In genomic region chr19:51140441-51140840, GRCh38 we compare ENCODE assay signal across 1 cellular context.
TF ChIP-seq lines count a peak whose summit lies in the region.

No MANE protein-coding gene starts in this region.

TF ChIP-seq in WTC11, 78 proteins besides CTCF, POLR2A, EP300 and RAD21 (continued from another document):
- TF ChIP-seq, protein P1, sequence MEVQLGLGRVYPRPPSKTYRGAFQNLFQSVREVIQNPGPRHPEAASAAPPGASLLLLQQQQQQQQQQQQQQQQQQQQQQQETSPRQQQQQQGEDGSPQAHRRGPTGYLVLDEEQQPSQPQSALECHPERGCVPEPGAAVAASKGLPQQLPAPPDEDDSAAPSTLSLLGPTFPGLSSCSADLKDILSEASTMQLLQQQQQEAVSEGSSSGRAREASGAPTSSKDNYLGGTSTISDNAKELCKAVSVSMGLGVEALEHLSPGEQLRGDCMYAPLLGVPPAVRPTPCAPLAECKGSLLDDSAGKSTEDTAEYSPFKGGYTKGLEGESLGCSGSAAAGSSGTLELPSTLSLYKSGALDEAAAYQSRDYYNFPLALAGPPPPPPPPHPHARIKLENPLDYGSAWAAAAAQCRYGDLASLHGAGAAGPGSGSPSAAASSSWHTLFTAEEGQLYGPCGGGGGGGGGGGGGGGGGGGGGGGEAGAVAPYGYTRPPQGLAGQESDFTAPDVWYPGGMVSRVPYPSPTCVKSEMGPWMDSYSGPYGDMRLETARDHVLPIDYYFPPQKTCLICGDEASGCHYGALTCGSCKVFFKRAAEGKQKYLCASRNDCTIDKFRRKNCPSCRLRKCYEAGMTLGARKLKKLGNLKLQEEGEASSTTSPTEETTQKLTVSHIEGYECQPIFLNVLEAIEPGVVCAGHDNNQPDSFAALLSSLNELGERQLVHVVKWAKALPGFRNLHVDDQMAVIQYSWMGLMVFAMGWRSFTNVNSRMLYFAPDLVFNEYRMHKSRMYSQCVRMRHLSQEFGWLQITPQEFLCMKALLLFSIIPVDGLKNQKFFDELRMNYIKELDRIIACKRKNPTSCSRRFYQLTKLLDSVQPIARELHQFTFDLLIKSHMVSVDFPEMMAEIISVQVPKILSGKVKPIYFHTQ (CRISPR knock-in tag; IDR thresholded peaks at IDR 0.05): no peak
- no peak for TF ChIP-seq ZNF671 (CRISPR knock-in tag; IDR thresholded peaks at IDR 0.05)
- TF ChIP-seq NR2C2 (CRISPR knock-in tag; IDR thresholded peaks at IDR 0.05): no peak
- TF ChIP-seq, protein P2, sequence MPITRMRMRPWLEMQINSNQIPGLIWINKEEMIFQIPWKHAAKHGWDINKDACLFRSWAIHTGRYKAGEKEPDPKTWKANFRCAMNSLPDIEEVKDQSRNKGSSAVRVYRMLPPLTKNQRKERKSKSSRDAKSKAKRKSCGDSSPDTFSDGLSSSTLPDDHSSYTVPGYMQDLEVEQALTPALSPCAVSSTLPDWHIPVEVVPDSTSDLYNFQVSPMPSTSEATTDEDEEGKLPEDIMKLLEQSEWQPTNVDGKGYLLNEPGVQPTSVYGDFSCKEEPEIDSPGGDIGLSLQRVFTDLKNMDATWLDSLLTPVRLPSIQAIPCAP (CRISPR knock-in tag; IDR thresholded peaks at IDR 0.05): no peak
- TF ChIP-seq SP1 (CRISPR knock-in tag; conservative IDR thresholded peaks at IDR 0.05): no peak
- TF ChIP-seq, protein P3, sequence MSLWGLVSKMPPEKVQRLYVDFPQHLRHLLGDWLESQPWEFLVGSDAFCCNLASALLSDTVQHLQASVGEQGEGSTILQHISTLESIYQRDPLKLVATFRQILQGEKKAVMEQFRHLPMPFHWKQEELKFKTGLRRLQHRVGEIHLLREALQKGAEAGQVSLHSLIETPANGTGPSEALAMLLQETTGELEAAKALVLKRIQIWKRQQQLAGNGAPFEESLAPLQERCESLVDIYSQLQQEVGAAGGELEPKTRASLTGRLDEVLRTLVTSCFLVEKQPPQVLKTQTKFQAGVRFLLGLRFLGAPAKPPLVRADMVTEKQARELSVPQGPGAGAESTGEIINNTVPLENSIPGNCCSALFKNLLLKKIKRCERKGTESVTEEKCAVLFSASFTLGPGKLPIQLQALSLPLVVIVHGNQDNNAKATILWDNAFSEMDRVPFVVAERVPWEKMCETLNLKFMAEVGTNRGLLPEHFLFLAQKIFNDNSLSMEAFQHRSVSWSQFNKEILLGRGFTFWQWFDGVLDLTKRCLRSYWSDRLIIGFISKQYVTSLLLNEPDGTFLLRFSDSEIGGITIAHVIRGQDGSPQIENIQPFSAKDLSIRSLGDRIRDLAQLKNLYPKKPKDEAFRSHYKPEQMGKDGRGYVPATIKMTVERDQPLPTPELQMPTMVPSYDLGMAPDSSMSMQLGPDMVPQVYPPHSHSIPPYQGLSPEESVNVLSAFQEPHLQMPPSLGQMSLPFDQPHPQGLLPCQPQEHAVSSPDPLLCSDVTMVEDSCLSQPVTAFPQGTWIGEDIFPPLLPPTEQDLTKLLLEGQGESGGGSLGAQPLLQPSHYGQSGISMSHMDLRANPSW (CRISPR knock-in tag; conservative IDR thresholded peaks at IDR 0.05; ENCODE audit: low read depth): no peak
- TF ChIP-seq FOXP1 (CRISPR knock-in tag; IDR thresholded peaks at IDR 0.05; ENCODE audit: borderline replicate concordance): no peak
- no peak for TF ChIP-seq NFE2L1 (CRISPR knock-in tag; IDR thresholded peaks at IDR 0.05)
- TF ChIP-seq TCF7 (CRISPR knock-in tag; IDR thresholded peaks at IDR 0.05; ENCODE audit: low read depth): no peak
- TF ChIP-seq, protein P4, sequence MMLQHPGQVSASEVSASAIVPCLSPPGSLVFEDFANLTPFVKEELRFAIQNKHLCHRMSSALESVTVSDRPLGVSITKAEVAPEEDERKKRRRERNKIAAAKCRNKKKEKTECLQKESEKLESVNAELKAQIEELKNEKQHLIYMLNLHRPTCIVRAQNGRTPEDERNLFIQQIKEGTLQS (CRISPR knock-in tag; conservative IDR thresholded peaks at IDR 0.05): no peak
- TF ChIP-seq E2F1 (CRISPR knock-in tag; IDR thresholded peaks at IDR 0.05): no peak
- no peak for TF ChIP-seq NFYB (CRISPR knock-in tag; conservative IDR thresholded peaks at IDR 0.05; ENCODE audit: low read depth)
- TF ChIP-seq GABPB1 (CRISPR knock-in tag; IDR thresholded peaks at IDR 0.05): no peak
- no peak for TF ChIP-seq NR3C1 (CRISPR knock-in tag; conservative IDR thresholded peaks at IDR 0.05; ENCODE audit: low read depth)
TF ChIP-seq in WTC11: peak in this region for 0.
